Comparison of ENCODE assay signal across 1 cellular context in genomic region chr6:163956571-163957407, GRCh38.
TF ChIP-seq lines count a peak whose summit lies in the region.

No MANE protein-coding gene starts in this region.

TF ChIP-seq in GM23338, 12 proteins besides CTCF, POLR2A, EP300 and RAD21 (continued from another document):
- TF ChIP-seq ZNF462 (CRISPR knock-in tag; IDR thresholded peaks at IDR 0.05) = no peak
- TF ChIP-seq POLR2AphosphoS5 (IDR thresholded peaks at IDR 0.05; ENCODE audit: low read depth) = no peak
